Comparison of ENCODE assay signal across 8 cellular contexts in the genomic region with DNA sequence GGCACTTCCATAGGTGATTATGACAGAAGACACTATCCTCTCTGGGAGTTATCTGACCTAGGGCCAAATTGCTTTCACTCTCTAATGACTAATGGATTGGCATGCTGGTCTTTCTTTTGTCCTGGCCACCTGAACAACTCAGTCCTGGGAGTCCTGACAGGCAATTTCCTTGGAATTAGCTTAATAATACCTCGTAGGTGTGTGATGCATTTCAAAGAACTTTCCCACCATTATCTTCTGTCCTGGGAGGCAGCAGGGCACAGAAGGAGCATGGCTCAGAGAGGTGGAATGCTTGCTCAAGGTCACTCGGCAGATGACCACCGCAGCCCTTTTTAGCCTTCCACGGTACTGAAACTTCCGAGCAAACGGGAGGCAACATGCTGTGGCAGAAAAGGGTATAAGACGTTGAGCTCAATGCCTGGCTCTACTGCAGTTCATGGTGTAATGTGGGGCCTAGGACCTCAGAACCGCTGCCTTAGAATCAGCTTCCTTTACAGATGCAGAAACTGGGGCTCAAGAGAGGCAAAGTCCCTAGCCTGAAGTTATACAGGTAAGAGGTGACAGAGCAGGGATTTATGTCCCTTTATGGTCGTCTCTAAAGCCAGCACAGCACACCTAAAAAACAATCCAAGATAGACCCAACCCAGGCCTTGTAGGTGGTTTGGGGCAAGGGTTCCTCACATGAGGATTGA. TPM values are rescaled to one million over a fixed set of nuclear protein-coding genes. Genes with fewer than 3 reads are reported as not detected.
DNase-seq lines count a peak whose midpoint lies in the region; ATAC-seq and TF ChIP-seq lines count a peak whose summit lies in the region.

No MANE protein-coding gene starts in this region.

- H3K4me3 Mint-ChIP-seq in IgD-negative memory B cell = peak overlapping the region; percentile 89 to 98 (median 94)

- intact Hi-C loops in left colon (cut with DNase I, micrococcal nuclease) = no loop called here

- CTCF ChIA-PET in BJ (lab: Yijun Ruan, JAX) = interaction anchor here (1.0 to 23.8 kb wide), 5 partner anchors 11 to 79 kb away, joined by 3 to 644 read pairs (median 4); no protein-coding TSS in a partner anchor

- H3K27ac ChIP-seq in thymus (ENCODE audit: low read depth) = peak overlapping the region; percentile 77

- H3K27me3 Mint-ChIP-seq in IgD-negative memory B cell = no peaks in the 10 kb centered on the region

- DNase-seq in BJ (ENCODE audit: low read depth) (peak; percentile 54), astrocyte of the cerebellum (ENCODE audit: low read depth) (peak; percentile 57), left colon (peak in 1 of 2 donors; percentile 39), GDM1 (lab: John Stamatoyannopoulos, UW) (no peak), KG1 (lab: John Stamatoyannopoulos, UW) (no peak)
- DNase-seq in NK-92 treated with Interleukin-12 subunit alpha and Interleukin-12 subunit beta, amount 100 ng/mL, for 24 hours (lab: John Stamatoyannopoulos, UW) = no peak

- H3K36me3 ChIP-seq in BJ (ENCODE audit: control insufficient read depth, insufficient read depth, low read length) = no peaks in the 10 kb centered on the region
- no peaks in the 10 kb centered on the region for H3K36me3 ChIP-seq in thymus (ENCODE audit: control insufficient read depth, insufficient read depth)

- no peaks in the 10 kb centered on the region for H3K9me3 Mint-ChIP-seq in IgD-negative memory B cell

- ATAC-seq in left colon = peak; percentile 28

- H3K4me3 ChIP-seq in BJ (ENCODE audit: low read depth, low read length) = no peak overlapping the region; the same call in 1 of the 2 replicates
- H3K4me3 ChIP-seq in astrocyte of the cerebellum (ENCODE audit: low read depth, low read length) = peak overlapping the region; percentile 98
- peak overlapping the region; percentile 70 for H3K4me3 ChIP-seq in thymus (ENCODE audit: low read length)

- POLR2A ChIA-PET in BJ (lab: Charles Lee) = interaction anchor here (0.6 to 1.0 kb wide), 4 partner anchors 26 to 81 kb away, joined by 3 to 6 read pairs (median 4); no protein-coding TSS in a partner anchor

- peaks cover 2% of the 10 kb centered on the region for H3K36me3 Mint-ChIP-seq in IgD-negative memory B cell

- TF ChIP-seq CTCF in BJ (IDR thresholded peaks at IDR 0.05; ENCODE audit: insufficient read depth, low read depth, low read length) = no peak
- TF ChIP-seq CTCF in astrocyte of the cerebellum (IDR thresholded peaks at IDR 0.05; ENCODE audit: low read depth, low read length, missing control alignments) = no peak

- 78% methylated on average over 9 of the region's 9 CpGs for WGBS in thymus

- peaks cover 48 to 60% (median 48%) of the 10 kb centered on the region in 3 donors for H3K4me1 Mint-ChIP-seq in IgD-negative memory B cell

- H3K9me3 ChIP-seq in thymus (ENCODE audit: control insufficient read depth) = no peaks in the 10 kb centered on the region

- H3K27me3 ChIP-seq in BJ (ENCODE audit: control insufficient read depth, insufficient read depth, low read length) = no peaks in the 10 kb centered on the region
- peaks cover 5% of the 10 kb centered on the region for H3K27me3 ChIP-seq in thymus (ENCODE audit: control insufficient read depth, insufficient read depth)

- H3K4me1 ChIP-seq in thymus (ENCODE audit: control insufficient read depth, insufficient read depth, low read length) = peaks cover 67% of the 10 kb centered on the region

- H3K27ac Mint-ChIP-seq in IgD-negative memory B cell = peak overlapping the region in 2 of 3 donors; percentile 98 to 100

- in situ Hi-C loops in astrocyte of the cerebellum (cut with HindIII; ENCODE audit: low sequenced_read_pairs) = no loop called here

RNA-seq across cellular contexts. Expression of a gene that starts 3.2 kb away (rescaled TPM):
- 230 and 379 TPM in 2 replicates for polyA plus RNA-seq in BJ (2011; rRNA removed)
- 249 and 251 TPM in 2 replicates for polyA minus RNA-seq in BJ (2011; rRNA and poly(A)+ RNA removed)
- 74.0 TPM for polyA plus RNA-seq in IgD-negative memory B cell
- total RNA-seq in left colon = 100 to 1,000 TPM; 131 to 223 TPM
- 131 TPM for polyA plus RNA-seq in thymus

RNA-seq across cellular contexts. Expression of a gene that starts 25.1 kb away (rescaled TPM):
- 0.11 TPM in 2 replicates for polyA plus RNA-seq in BJ (2011; rRNA removed)
- polyA minus RNA-seq in BJ (2011; rRNA and poly(A)+ RNA removed) = 0.24 and 0.67 TPM in 2 replicates
- 2.2 TPM for polyA plus RNA-seq in IgD-negative memory B cell
- 10 to 100 TPM; 10.9 to 12.1 TPM for total RNA-seq in left colon
- polyA plus RNA-seq in thymus = 2.0 TPM

Comparison
In these comparisons a context has a peak if more than half of its experiments do, and no peak if none do; other contexts are left out.
1. DNase-seq: peak in BJ (single experiment) and astrocyte of the cerebellum (single experiment); none in GDM1 (single experiment), KG1 (single experiment) and NK-92 treated with Interleukin-12 subunit alpha and Interleukin-12 subunit beta, amount 100 ng/mL, for 24 hours (single experiment).